ENCODE assay signal across 20 cellular contexts in the genomic region with DNA sequence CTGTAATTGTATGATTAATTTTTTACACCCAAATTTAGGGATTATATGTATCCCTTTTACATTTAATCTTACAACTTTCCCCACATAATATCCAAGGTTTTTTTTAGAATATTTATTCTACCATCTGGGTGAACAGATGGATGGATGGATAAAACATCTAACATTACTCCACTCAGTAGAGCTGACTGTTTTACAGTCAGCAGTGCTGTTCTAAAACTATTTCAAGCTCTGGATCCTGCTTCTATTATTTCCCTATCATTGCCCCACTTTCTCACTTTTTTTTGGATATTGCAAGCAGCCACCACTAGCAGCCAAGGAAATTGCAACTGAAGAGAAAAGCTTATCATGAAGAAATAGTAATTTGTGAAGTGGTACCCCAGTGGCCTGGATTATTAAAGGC.
"Had no signal": no experiment of that assay in that cellular context is flagged by ENCODE, and none has a peak within 500 bp of the region (broad histone marks: within the 10 kb centered on the region; RNA-seq: fewer than 3 reads in every experiment).

No MANE protein-coding gene starts in this region.

- H3K9ac ChIP-seq: parathyroid adenoma had no signal

- H3K36me3 ChIP-seq: prostate gland, right lobe of liver, spleen, thoracic aorta, transverse colon had no signal

- H3K9me3 ChIP-seq: mucosa of descending colon, prostate gland, right lobe of liver, spleen, thoracic aorta, transverse colon had no signal

- H3K27me3 ChIP-seq: hepatocyte, right lobe of liver, spleen, transverse colon had no signal

- ATAC-seq: mucosa of descending colon; naive thymus-derived CD8-positive, alpha-beta T cell; right lobe of liver; stimulated activated memory B cell treated with anti-CD40 and anti-IgM and Interleukin-4, amounts not matched to agents 10 μg/mL and 1 μg/mL and 100 μg/mL, for 72 hours had no signal

- H3K79me2 ChIP-seq: hepatocyte, parathyroid adenoma had no signal

- H3K4me2 ChIP-seq: hepatocyte had no signal

- H2AFZ ChIP-seq: hepatocyte, parathyroid adenoma had no signal

- H3K27ac ChIP-seq: coronary artery, hepatocyte, parathyroid adenoma, prostate gland, right lobe of liver, spleen, thoracic aorta, transverse colon had no signal

- H3K4me1 ChIP-seq: parathyroid adenoma, prostate gland, right lobe of liver, spleen, transverse colon had no signal

- DNase-seq: effector CD8-positive, alpha-beta T cell; foreskin melanocyte; head of caudate nucleus; kidney glomerular epithelial cell; mesendoderm; mucosa of descending colon; naive thymus-derived CD8-positive, alpha-beta T cell; nucleus accumbens; right lobe of liver; spleen; stimulated activated CD4-positive, alpha-beta T cell treated with anti-CD3 and anti-CD28 coated beads, Interleukin-15, amount 100 ng/mL, for 24 hours; stimulated activated CD4-positive, alpha-beta T cell treated with anti-CD3 and anti-CD28 coated beads, Interleukin-1b, Interleukin-23, amount 100 ng/mL, for 48 hours; stimulated activated CD4-positive, alpha-beta T cell treated with anti-CD3 and anti-CD28 coated beads, Interleukin-4, amount 100 ng/mL, for 24 hours; transverse colon had no signal

- H3K4me3 ChIP-seq: coronary artery, hepatocyte, mucosa of descending colon, prostate gland, right lobe of liver, spleen, thoracic aorta, transverse colon had no signal
